In genomic region chr11:70500076-70500847, GRCh38 we compare ENCODE assay signal across 17 cellular contexts.
DNase-seq lines count a peak whose midpoint lies in the region; ATAC-seq and TF ChIP-seq lines count a peak whose summit lies in the region.
"Had no signal": no experiment of that assay in that cellular context is flagged by ENCODE, and none has a peak within 500 bp of the region (broad histone marks: within the 10 kb centered on the region; RNA-seq: fewer than 3 reads in every experiment).

No MANE protein-coding gene starts in this region.

- H3K23ac ChIP-seq in mesendoderm (ENCODE audit: low read length), result no peak overlapping the region

- H3K27ac ChIP-seq in GM23338 (ENCODE audit: low read depth), result no peak overlapping the region
- H3K27ac ChIP-seq in mesendoderm (ENCODE audit: low read depth, low read length), result no peak overlapping the region
- H3K27ac ChIP-seq in upper lobe of right lung, result no peak overlapping the region
- H3K27ac ChIP-seq in tibial nerve, result no peak overlapping the region
- H3K27ac ChIP-seq: KMS-11, RWPE1 had no signal

- no peaks in the 10 kb centered on the region; the same call in 1 of the 2 replicates for H4K20me1 ChIP-seq in GM23338 (replicated peaks; ENCODE audit: insufficient read depth)

- no peak overlapping the region for H3K4me2 ChIP-seq in GM23338
- no peak overlapping the region for H3K4me2 ChIP-seq in mesendoderm (ENCODE audit: low read length)
- H3K4me2 ChIP-seq: KMS-11 had no signal

- H3K4me3 ChIP-seq in GM23338 (no peak overlapping the region), mesendoderm (ENCODE audit: low read length) (no peak overlapping the region), upper lobe of right lung (no peak overlapping the region), tibial nerve (no peak overlapping the region)
- H3K4me3 ChIP-seq: GM12878 had no signal

- TF ChIP-seq CTCF in GM23338 (conservative IDR thresholded peaks at IDR 0.05; ENCODE audit: low read depth in 2 of 2) (no peak), chondrocyte (IDR thresholded peaks at IDR 0.05) (no peak), upper lobe of right lung (IDR thresholded peaks at IDR 0.05) (no peak), tibial nerve (IDR thresholded peaks at IDR 0.05) (no peak)

- H3K4me3 Mint-ChIP-seq in GM23338 (no peak overlapping the region), chondrocyte (ENCODE audit: unreplicated experiment) (no peak overlapping the region)
- H3K4me3 Mint-ChIP-seq: CD8-positive, alpha-beta T cell; HFFc6 had no signal

- no peak for TF ChIP-seq EP300 in tibial nerve (IDR thresholded peaks at IDR 0.05)

- H3F3A ChIP-seq in GM23338 (replicated peaks; ENCODE audit: low read depth), result no peaks in the 10 kb centered on the region

- no peak overlapping the region for H2BK120ac ChIP-seq in mesendoderm (ENCODE audit: low read depth, low read length)

- H3K27ac Mint-ChIP-seq in GM23338 (no peak overlapping the region), chondrocyte (ENCODE audit: unreplicated experiment) (no peak overlapping the region)
- no peak overlapping the region for H3K27ac Mint-ChIP-seq in activated naive CD4-positive, alpha-beta T cell treated with anti-CD3 and anti-CD28 coated beads, Interleukin-2, amount 50 U/mL, for 72 hours
- H3K27ac Mint-ChIP-seq: CD8-positive, alpha-beta T cell; HFFc6 had no signal

- no peak overlapping the region for H2BK15ac ChIP-seq in mesendoderm (replicated peaks; ENCODE audit: low read depth)

- ATAC-seq in GM23338 (peak; percentile 15; the same call in 2 of the 3 replicates), upper lobe of right lung (no peak)
- ATAC-seq in activated naive CD4-positive, alpha-beta T cell treated with anti-CD3 and anti-CD28 coated beads, Interleukin-2, amount 50 U/mL, for 72 hours, result no peak
- ATAC-seq: CD8-positive, alpha-beta T cell; GM12878 had no signal

- no peaks in the 10 kb centered on the region for H3K79me1 ChIP-seq in mesendoderm (ENCODE audit: low read length)

- H4K8ac ChIP-seq in mesendoderm (ENCODE audit: low read depth, low read length), result no peak overlapping the region

- no peak overlapping the region for H2AFZ ChIP-seq in GM23338

- no peak for DNase-seq in GM23338 (ENCODE audit: low spot score)
- peak; percentile 82 for DNase-seq in chondrocyte (ENCODE audit: low spot score)
- DNase-seq in mesendoderm, result no peak
- DNase-seq in upper lobe of right lung, result peak; percentile 60
- no peak for DNase-seq in activated naive CD4-positive, alpha-beta T cell treated with anti-CD3 and anti-CD28 coated beads, Interleukin-2, amount 50 U/mL, for 72 hours (ENCODE audit: low spot score in 2 of 2)
- no peak for DNase-seq in tibial nerve (ENCODE audit: low spot score in 2 of 2)
- DNase-seq in activated CD8-positive, alpha-beta memory T cell treated with anti-CD3 and anti-CD28 coated beads, Interleukin-2, amount 50 U/mL, for 48 hours, result no peak
- DNase-seq: CD8-positive, alpha-beta T cell; DMS79 treated with DMSO at 0.1 percent for 48 hours; NCI-H1048; NCI-H1436 treated with DMSO at 0.1 percent for 48 hours; NCI-H2029 treated with DMSO at 0.1 percent for 48 hours; NCI-H774 had no signal

- intact Hi-C loops in upper lobe of right lung (cut with DNase I), result no loop called here

- H3K79me2 ChIP-seq in GM23338 (replicated peaks; ENCODE audit: insufficient read depth) (no peaks in the 10 kb centered on the region), mesendoderm (ENCODE audit: control insufficient read depth, insufficient read depth, low read length) (no peaks in the 10 kb centered on the region)

- WGBS in mesendoderm (ENCODE audit: extremely low coverage, insufficient coverage, low lambda C conversion rate), result no CpG with 5 or more reads among the region's 25 CpGs
- 70 to 73% methylated on average over 21 to 25 of the region's 25 CpGs for WGBS in tibial nerve, 2 donors

- H3K9me3 ChIP-seq in upper lobe of right lung, result no peaks in the 10 kb centered on the region
- H3K9me3 ChIP-seq in tibial nerve, result no peaks in the 10 kb centered on the region

- H4K5ac ChIP-seq in mesendoderm (ENCODE audit: low read length), result no peak overlapping the region

- peaks cover 16% of the 10 kb centered on the region for H3K27me3 Mint-ChIP-seq in GM23338 (ENCODE audit: insufficient read depth, low read depth, poor library complexity)
- H3K27me3 Mint-ChIP-seq in chondrocyte (ENCODE audit: low read depth), result peaks cover 5% of the 10 kb centered on the region

- H3K9me2 ChIP-seq in GM23338 (ENCODE audit: insufficient read depth), result no peaks in the 10 kb centered on the region

- H3K4me1 ChIP-seq in GM23338 (ENCODE audit: insufficient read depth), result no peaks in the 10 kb centered on the region
- no peaks in the 10 kb centered on the region for H3K4me1 ChIP-seq in mesendoderm (ENCODE audit: control insufficient read depth, low read depth, low read length)
- no peaks in the 10 kb centered on the region for H3K4me1 ChIP-seq in upper lobe of right lung
- no peaks in the 10 kb centered on the region for H3K4me1 ChIP-seq in tibial nerve

- H3K4me1 Mint-ChIP-seq in GM23338 (peaks cover 23% of the 10 kb centered on the region), chondrocyte (ENCODE audit: low read depth) (no peaks in the 10 kb centered on the region)

- no peaks in the 10 kb centered on the region for H3K36me3 Mint-ChIP-seq in GM23338 (ENCODE audit: low read depth)
- H3K36me3 Mint-ChIP-seq in chondrocyte (ENCODE audit: low read depth), result no peaks in the 10 kb centered on the region
- H3K36me3 Mint-ChIP-seq in activated naive CD4-positive, alpha-beta T cell treated with anti-CD3 and anti-CD28 coated beads, Interleukin-2, amount 50 U/mL, for 72 hours, result no peaks in the 10 kb centered on the region
- H3K36me3 Mint-ChIP-seq: CD8-positive, alpha-beta T cell had no signal

- no peak overlapping the region for H2BK5ac ChIP-seq in mesendoderm (ENCODE audit: low read length)

- no peak overlapping the region for H3K18ac ChIP-seq in mesendoderm (ENCODE audit: low read length)

- H3K9me3 Mint-ChIP-seq in GM23338, result peaks cover 3% of the 10 kb centered on the region; the same call in 1 of the 3 replicates
- no peaks in the 10 kb centered on the region for H3K9me3 Mint-ChIP-seq in chondrocyte (ENCODE audit: low read depth)
- no peaks in the 10 kb centered on the region for H3K9me3 Mint-ChIP-seq in activated naive CD4-positive, alpha-beta T cell treated with anti-CD3 and anti-CD28 coated beads, Interleukin-2, amount 50 U/mL, for 72 hours
- H3K9me3 Mint-ChIP-seq: CD8-positive, alpha-beta T cell; HFFc6 had no signal

- no peaks in the 10 kb centered on the region for H3K27me3 ChIP-seq in GM23338 (ENCODE audit: insufficient read depth)
- H3K27me3 ChIP-seq in mesendoderm (ENCODE audit: insufficient read depth, low read length, poor library complexity), result no peaks in the 10 kb centered on the region
- no peaks in the 10 kb centered on the region for H3K27me3 ChIP-seq in upper lobe of right lung
- no peaks in the 10 kb centered on the region for H3K27me3 ChIP-seq in tibial nerve

- no peaks in the 10 kb centered on the region for H3K36me3 ChIP-seq in GM23338 (ENCODE audit: insufficient read depth)
- H3K36me3 ChIP-seq in mesendoderm (ENCODE audit: control insufficient read depth, insufficient read depth, low read length), result no peaks in the 10 kb centered on the region
- H3K36me3 ChIP-seq in upper lobe of right lung, result no peaks in the 10 kb centered on the region
- no peaks in the 10 kb centered on the region for H3K36me3 ChIP-seq in tibial nerve

- TF ChIP-seq POLR2A in tibial nerve (IDR thresholded peaks at IDR 0.05), result no peak

- peak overlapping the region; percentile 15 for H3K56ac ChIP-seq in mesendoderm (ENCODE audit: low read length)

- H3K9ac ChIP-seq in mesendoderm (ENCODE audit: low read length), result no peak overlapping the region
- H3K9ac ChIP-seq: KMS-11 had no signal

- H2AK5ac ChIP-seq in mesendoderm (ENCODE audit: low read length), result no peak overlapping the region

- no peak overlapping the region for H3K4ac ChIP-seq in mesendoderm (ENCODE audit: low read depth, low read length)

TF ChIP-seq in GM23338, 12 proteins besides CTCF, POLR2A, EP300 and RAD21:
- TF ChIP-seq EZH2 (IDR thresholded peaks at IDR 0.05; ENCODE audit: low read depth, unreplicated experiment), result no peak

Comparison
In these comparisons a context has a peak if more than half of its experiments do, and no peak if none do; other contexts are left out.
1. DNase-seq: peak in chondrocyte (single experiment) and upper lobe of right lung (single experiment); none in GM23338 (single experiment), mesendoderm (single experiment), activated naive CD4-positive, alpha-beta T cell treated with anti-CD3 and anti-CD28 coated beads, Interleukin-2, amount 50 U/mL, for 72 hours (0 of 2), tibial nerve (0 of 2) and activated CD8-positive, alpha-beta memory T cell treated with anti-CD3 and anti-CD28 coated beads, Interleukin-2, amount 50 U/mL, for 48 hours (single experiment).